Comparison of ENCODE assay signal across 9 cellular contexts in genomic region chr14:56487090-56487667, GRCh38.
DNase-seq lines count a peak whose midpoint lies in the region; ATAC-seq and TF ChIP-seq lines count a peak whose summit lies in the region.
"Had no signal": no experiment of that assay in that cellular context is flagged by ENCODE, and none has a peak within 500 bp of the region (broad histone marks: within the 10 kb centered on the region; RNA-seq: fewer than 3 reads in every experiment).

No MANE protein-coding gene starts in this region.

- TF ChIP-seq RAD21 in neural cell (conservative IDR thresholded peaks at IDR 0.05), result peak; percentile 82

- TF ChIP-seq CTCF in choroid plexus epithelial cell (conservative IDR thresholded peaks at IDR 0.05; ENCODE audit: low read depth, low read length) (peak; percentile 61), neural cell (IDR thresholded peaks at IDR 0.05; ENCODE audit: poor library complexity, severe bottlenecking) (peak; percentile 77), psoas muscle (IDR thresholded peaks at IDR 0.05) (no peak)

- ATAC-seq in psoas muscle (no peak), GM21367 (IDR thresholded peaks at IDR 0.05; ENCODE audit: unreplicated experiment) (no peak)

- no peaks in the 10 kb centered on the region for H3K9me2 ChIP-seq in neural cell (ENCODE audit: insufficient read depth, low read length)

- H3K9me3 ChIP-seq in neural cell (ENCODE audit: low read length) (no peaks in the 10 kb centered on the region), psoas muscle (no peaks in the 10 kb centered on the region)

- H3K4me2 ChIP-seq in neural cell (ENCODE audit: low read length), result no peak overlapping the region

- H3K9ac ChIP-seq in neural cell (ENCODE audit: low read length), result no peak overlapping the region

- H3K4me3 ChIP-seq in choroid plexus epithelial cell (ENCODE audit: low read depth, low read length), result no peak overlapping the region
- no peak overlapping the region for H3K4me3 ChIP-seq in neural cell (ENCODE audit: low read length)
- H3K4me3 ChIP-seq in psoas muscle, result no peak overlapping the region

- H3K27me3 ChIP-seq in neural cell (ENCODE audit: insufficient read depth, low read depth, low read length), result no peaks in the 10 kb centered on the region
- H3K27me3 ChIP-seq in psoas muscle (ENCODE audit: insufficient read depth in 3 of 3, low read length in 2 of 3), result peaks cover 0 to 2% (median 0%) of the 10 kb centered on the region in 3 donors

- no peaks in the 10 kb centered on the region for H4K20me1 ChIP-seq in neural cell (ENCODE audit: insufficient read depth)

- H3F3A ChIP-seq in neural cell (ENCODE audit: insufficient read depth, low read length, poor library complexity, severe bottlenecking), result no peaks in the 10 kb centered on the region

- no peaks in the 10 kb centered on the region for H3K4me1 ChIP-seq in psoas muscle

- H3K79me2 ChIP-seq in neural cell (replicated peaks; ENCODE audit: insufficient read depth, low read length), result no peaks in the 10 kb centered on the region

- intact Hi-C loops in psoas muscle (cut with DNase I), result no loop called here

- H3K27ac ChIP-seq in neural cell (ENCODE audit: low read length), result no peak overlapping the region
- no peak overlapping the region for H3K27ac ChIP-seq in psoas muscle

- no peak for TF ChIP-seq EP300 in neural cell (conservative IDR thresholded peaks at IDR 0.05; ENCODE audit: poor library complexity, severe bottlenecking)

- H3K36me3 ChIP-seq in neural cell (ENCODE audit: insufficient read depth, low read length) (no peaks in the 10 kb centered on the region), psoas muscle (ENCODE audit: insufficient read depth in 1 of 2, low read depth in 1 of 2) (no peaks in the 10 kb centered on the region)

- 58 to 71% (median 60%) methylated on average over 4 of the region's 4 CpGs for WGBS in psoas muscle, 3 donors

- DNase-seq in DMS79 treated with DMSO at 0.1 percent for 48 hours (lab: John Stamatoyannopoulos, UW) (peak; percentile 41), NCI-H2029 treated with DMSO at 0.1 percent for 48 hours (lab: John Stamatoyannopoulos, UW) (peak; percentile 27), choroid plexus epithelial cell (ENCODE audit: low read depth) (peak; percentile 55), psoas muscle (no peak)
- DNase-seq in activated CD8-positive, alpha-beta memory T cell treated with anti-CD3 and anti-CD28 coated beads for 24 hours, result no peak
- DNase-seq in activated CD4-positive, CD25-positive, alpha-beta regulatory T cell treated with anti-CD3 and anti-CD28 coated beads, Interleukin-2, amount 50 U/mL, for 72 hours, result no peak
- DNase-seq: cerebellar nuclear complex had no signal

- H2AFZ ChIP-seq in neural cell (ENCODE audit: low read depth, low read length), result no peak overlapping the region

TF ChIP-seq in neural cell, 6 proteins besides CTCF, POLR2A, EP300 and RAD21:
- TF ChIP-seq EZH2 (IDR thresholded peaks at IDR 0.05; ENCODE audit: borderline replicate concordance, insufficient read depth, low read length, poor library complexity, severe bottlenecking), result no peak
- peak; percentile 29 for TF ChIP-seq REST (IDR thresholded peaks at IDR 0.05; ENCODE audit: borderline replicate concordance)
- TF ChIP-seq SMC3 (conservative IDR thresholded peaks at IDR 0.05; ENCODE audit: poor library complexity), result peak; percentile 71
- no peak for TF ChIP-seq POLR2AphosphoS5 (IDR thresholded peaks at IDR 0.05)
- no peak for TF ChIP-seq MXI1 (conservative IDR thresholded peaks at IDR 0.05; ENCODE audit: poor library complexity, severe bottlenecking)
- TF ChIP-seq TAF1 (IDR thresholded peaks at IDR 0.05; ENCODE audit: low read depth), result no peak

Comparison
In these comparisons a context has a peak if more than half of its experiments do, and no peak if none do; other contexts are left out.
1. DNase-seq: peak in DMS79 treated with DMSO at 0.1 percent for 48 hours (single experiment), NCI-H2029 treated with DMSO at 0.1 percent for 48 hours (single experiment) and choroid plexus epithelial cell (single experiment); none in psoas muscle (0 of 2), activated CD8-positive, alpha-beta memory T cell treated with anti-CD3 and anti-CD28 coated beads for 24 hours (single experiment) and activated CD4-positive, CD25-positive, alpha-beta regulatory T cell treated with anti-CD3 and anti-CD28 coated beads, Interleukin-2, amount 50 U/mL, for 72 hours (single experiment).